In the genomic region with DNA sequence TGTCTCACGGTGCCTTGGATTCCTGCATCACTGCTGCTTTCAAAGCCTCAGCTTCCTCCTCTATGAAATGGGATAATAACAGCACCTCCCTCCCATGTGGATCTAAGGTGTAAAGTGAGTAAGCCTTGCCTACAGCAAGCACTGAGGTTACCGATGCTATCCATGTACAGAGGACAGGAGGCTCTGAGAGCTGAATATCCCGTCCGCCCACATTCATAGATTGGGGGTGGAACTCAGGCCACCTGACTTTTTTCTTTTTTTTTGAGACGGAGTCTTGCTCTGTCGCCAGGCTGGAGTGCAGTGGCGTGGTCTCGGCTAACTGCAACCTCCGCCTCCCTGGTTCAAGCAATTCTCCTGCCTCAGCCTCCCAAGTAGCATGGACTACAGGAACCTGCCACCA, we compare ENCODE assay signal across 21 cellular contexts. TPM values are rescaled to one million over a fixed set of nuclear protein-coding genes. Genes with fewer than 3 reads are reported as not detected.
DNase-seq lines count a peak whose midpoint lies in the region; ATAC-seq, FAIRE-seq and TF ChIP-seq lines count a peak whose summit lies in the region.
"Had no signal": no experiment of that assay in that cellular context is flagged by ENCODE, and none has a peak within 500 bp of the region (broad histone marks: within the 10 kb centered on the region; RNA-seq: fewer than 3 reads in every experiment).

No MANE protein-coding gene starts in this region.

- no peak overlapping the region for H3K18ac ChIP-seq in neuronal stem cell (ENCODE audit: low read length)

- POLR2A ChIA-PET in K562 (lab: Yijun Ruan, JAX) = interaction anchor here (0.6 to 1.1 kb wide), 5 partner anchors 11 to 914 kb away, joined by 3 to 5 read pairs (median 3); no protein-coding TSS in a partner anchor

- in situ Hi-C loops in K562 (cut with MboI) = no loop called here

- no peak overlapping the region for H3K4me3 ChIP-seq in right cardiac atrium (ENCODE audit: low read length)
- H3K4me3 ChIP-seq in K562 = no peak overlapping the region
- H3K4me3 ChIP-seq in neuronal stem cell (ENCODE audit: low read length in 2 of 2) = no peak overlapping the region
- H3K4me3 ChIP-seq: GM23248 had no signal

- no peak for TF ChIP-seq RAD21 in K562 (CRISPR knock-in tag; conservative IDR thresholded peaks at IDR 0.05 in 1 of 2, IDR thresholded peaks at IDR 0.05 in 1 of 2)

- no peak overlapping the region for H3K4ac ChIP-seq in neuronal stem cell (ENCODE audit: low read length)

- no peak overlapping the region for H2BK120ac ChIP-seq in neuronal stem cell (ENCODE audit: low read depth, low read length)

- H3K79me1 ChIP-seq in neuronal stem cell (ENCODE audit: low read depth, low read length) = no peaks in the 10 kb centered on the region

- no peaks in the 10 kb centered on the region for H3K9me3 ChIP-seq in right cardiac atrium (ENCODE audit: control insufficient read depth, low read length)
- H3K9me3 ChIP-seq in K562 (replicated peaks; ENCODE audit: control insufficient read depth, insufficient read depth, low read depth, low read length) = no peaks in the 10 kb centered on the region
- no peaks in the 10 kb centered on the region for H3K9me3 ChIP-seq in neuronal stem cell (replicated peaks in 1 of 2; ENCODE audit: control insufficient read depth in 2 of 2, insufficient read depth in 1 of 2, low read depth in 1 of 2, low read length in 2 of 2)
- H3K9me3 ChIP-seq: BE2C, Caco-2 had no signal

- H2AK5ac ChIP-seq in neuronal stem cell (ENCODE audit: low read depth, low read length) = no peak overlapping the region

- BruUV-seq in K562 (replicated peaks; lab: Mats Ljungman, UMichigan) = no TSS peak

- no peak overlapping the region for H3K23ac ChIP-seq in neuronal stem cell (ENCODE audit: low read depth, low read length, poor library complexity)

- peaks cover 23% of the 10 kb centered on the region for H3K4me1 ChIP-seq in right cardiac atrium (ENCODE audit: control insufficient read depth, insufficient read depth, low read length)
- peaks cover 13 to 51% of the 10 kb centered on the region in 2 experiments; a peak in 4 of 5 replicates for H3K4me1 ChIP-seq in K562 (replicated peaks in 1 of 2; ENCODE audit: control insufficient read depth in 2 of 2, insufficient read depth in 2 of 2, low read length in 2 of 2)
- peaks cover 42 to 65% of the 10 kb centered on the region in 2 donors for H3K4me1 ChIP-seq in neuronal stem cell (ENCODE audit: control insufficient read depth in 2 of 2, insufficient read depth in 1 of 2, low read depth in 1 of 2, low read length in 2 of 2)
- H3K4me1 ChIP-seq: BE2C had no signal

- 82% methylated on average over 9 of the region's 9 CpGs for WGBS in right cardiac atrium
- WGBS in K562 (ENCODE audit: insufficient coverage, low coverage, missing lambda C conversion rate) = 54% methylated on average over 9 of the region's 9 CpGs
- no CpG with 5 or more reads among the region's 9 CpGs for WGBS in neuronal stem cell (ENCODE audit: extremely low coverage in 2 of 2, insufficient read length in 2 of 2, insufficient replicate concordance in 1 of 2), 2 donors

- H3K27ac ChIP-seq in right cardiac atrium (ENCODE audit: low read length) (peak overlapping the region; percentile 19), K562 (ENCODE audit: extremely low read depth, low read depth, low read length) (no peak overlapping the region), neuronal stem cell (replicated peaks; ENCODE audit: low read length) (no peak overlapping the region), caudate nucleus (ENCODE audit: low read depth, low read length) (no peak overlapping the region)
- H3K27ac ChIP-seq: C4-2B, GM23248, HL-60 had no signal

- no peak overlapping the region for H4K8ac ChIP-seq in neuronal stem cell (ENCODE audit: low read depth, low read length)

- H3K14ac ChIP-seq in neuronal stem cell (ENCODE audit: low read length) = no peak overlapping the region

- ATAC-seq in right cardiac atrium = no peak
- no peak for ATAC-seq in left cardiac atrium
- no peak for ATAC-seq in K562
- no peak for ATAC-seq in GM21825 (IDR thresholded peaks at IDR 0.05; ENCODE audit: unreplicated experiment)

- peak overlapping the region; percentile 79 for H2BK5ac ChIP-seq in neuronal stem cell (ENCODE audit: low read length)

- no peak for FAIRE-seq in K562 (lab: Jason Lieb, UNC)
- FAIRE-seq: D721Med, G401.6, GM19239, H54 had no signal

- H4K91ac ChIP-seq in neuronal stem cell (ENCODE audit: low read depth, low read length, poor library complexity) = no peak overlapping the region

- no peak for DNase-seq in right cardiac atrium
- no peak for DNase-seq in left cardiac atrium
- DNase-seq in K562 (ENCODE audit: extremely low read depth in 1 of 4, low spot score in 3 of 4) = no peak
- DNase-seq in neuronal stem cell (ENCODE audit: low spot score) = no peak
- DNase-seq in caudate nucleus (lab: John Stamatoyannopoulos, UW) = no peak
- no peak for DNase-seq in NCI-H2029 treated with DMSO at 0.1 percent for 48 hours (lab: John Stamatoyannopoulos, UW)
- DNase-seq: ACHN; BE2C; Caco-2; CD4-positive, alpha-beta T cell; GM23248; HCEC 1CT; HFFc6; IMR-90 had no signal

- intact Hi-C loops in right cardiac atrium (cut with DNase I) (loop anchor here in 2 of 4 donors (5.0 to 10.0 kb wide), 2 partner anchors 55 to 57 kb away; no protein-coding TSS in a partner anchor), left cardiac atrium (cut with DNase I) (loop anchor here in 1 of 2 donors (5.0 to 10.0 kb wide), 2 partner anchors 57 to 80 kb away; no protein-coding TSS in a partner anchor), K562 (cut with micrococcal nuclease) (no loop called here)

- H3K9ac ChIP-seq in K562 (ENCODE audit: insufficient read depth in 1 of 2, low read depth in 2 of 2, low read length in 2 of 2) (no peak overlapping the region), neuronal stem cell (ENCODE audit: low read depth, low read length, poor library complexity) (no peak overlapping the region)
- H3K9ac ChIP-seq: GM23248 had no signal

- CTCF ChIA-PET in K562 (lab: Yijun Ruan, JAX; ENCODE audit: low intra/inter-chr PET ratio) = no interaction called here

- no peak overlapping the region for H3K4me2 ChIP-seq in K562 (ENCODE audit: insufficient read depth, low read length)
- H3K4me2 ChIP-seq in neuronal stem cell (ENCODE audit: insufficient read depth, low read length, poor library complexity, severe bottlenecking) = no peak overlapping the region

- no peak overlapping the region for H2BK12ac ChIP-seq in neuronal stem cell (ENCODE audit: low read length)

- no peaks in the 10 kb centered on the region for H3K36me3 ChIP-seq in K562 (ENCODE audit: control insufficient read depth, insufficient read depth, low read length)
- H3K36me3 ChIP-seq in neuronal stem cell (replicated peaks in 1 of 2; ENCODE audit: control insufficient read depth in 2 of 2, insufficient read depth in 2 of 2, low read length in 2 of 2) = peaks cover 0 to 3% of the 10 kb centered on the region in 2 donors
- H3K36me3 ChIP-seq: BE2C had no signal

- peaks cover 4% of the 10 kb centered on the region; the same call in 1 of the 2 replicates for H4K20me1 ChIP-seq in K562 (replicated peaks; ENCODE audit: control insufficient read depth, insufficient read depth, low read length)

- no peak overlapping the region for H2AFZ ChIP-seq in K562 (ENCODE audit: low read depth, low read length)
- no peak overlapping the region for H2AFZ ChIP-seq in neuronal stem cell (ENCODE audit: low read length)
- H2AFZ ChIP-seq: GM23248 had no signal

- no peak for TF ChIP-seq EP300 in K562 (IDR thresholded peaks at IDR 0.05; ENCODE audit: low read length)

- H3K79me2 ChIP-seq in K562 (ENCODE audit: control insufficient read depth, insufficient read depth, low read length) = no peaks in the 10 kb centered on the region

- H2BK15ac ChIP-seq in neuronal stem cell (ENCODE audit: low read length) = no peak overlapping the region

- no peaks in the 10 kb centered on the region for H3K9me1 ChIP-seq in K562 (ENCODE audit: control insufficient read depth, insufficient read depth, low read length)

- TF ChIP-seq CTCF in K562 (IDR thresholded peaks at IDR 0.05 in 2 of 3, conservative IDR thresholded peaks at IDR 0.05 in 1 of 3; ENCODE audit: insufficient read depth in 2 of 3, low read depth in 1 of 3, low read length in 3 of 3) = no peak

- H3K27me3 ChIP-seq in right cardiac atrium (ENCODE audit: control insufficient read depth, insufficient read depth) (no peaks in the 10 kb centered on the region), K562 (ENCODE audit: control insufficient read depth in 2 of 2, insufficient read depth in 2 of 2, low read length in 2 of 2) (no peaks in the 10 kb centered on the region), neuronal stem cell (ENCODE audit: control insufficient read depth in 3 of 3, insufficient read depth in 3 of 3, low read depth in 1 of 3, low read length in 3 of 3) (peaks cover 0 to 9% (median 0%) of the 10 kb centered on the region in 3 experiments)
- H3K27me3 ChIP-seq: BE2C had no signal

- TF ChIP-seq POLR2A in K562 (conservative IDR thresholded peaks at IDR 0.05) = no peak

TF ChIP-seq in K562, 482 proteins besides CTCF, POLR2A, EP300 and RAD21 (continues in another document):
- no peak for TF ChIP-seq ZNF197 (CRISPR knock-in tag; IDR thresholded peaks at IDR 0.05; ENCODE audit: low read depth)
- no peak for TF ChIP-seq MTA1 (IDR thresholded peaks at IDR 0.05; ENCODE audit: borderline replicate concordance)
- TF ChIP-seq EGR1 (conservative IDR thresholded peaks at IDR 0.05) = 0 out of 2 replicates have a peak, but pooled peaks have one; percentile 16

RNA-seq across cellular contexts. Expression of gene PDGFB, which starts 12.5 kb away (rescaled TPM):
- 10 to 100 TPM in 3 of 4 donors, 1 to 10 TPM in 1; 9.3 to 82.1 (median 20.6) TPM for total RNA-seq in right cardiac atrium
- polyA plus RNA-seq in right cardiac atrium = 15.4 TPM
- total RNA-seq in left cardiac atrium = 10 to 100 TPM; 17.5 to 51.2 TPM
- total RNA-seq in K562 (2011; cell fraction: chromatin; rRNA removed; ENCODE audit: low replicate concordance) = 4.7 and 16.7 TPM in 2 replicates
- 12.4 and 26.7 TPM in 2 replicates for total RNA-seq in K562 (2011; cell fraction: nucleolus; rRNA removed)
- 8.9 and 13.1 TPM in 2 replicates for total RNA-seq in K562 (2011; cell fraction: nucleoplasm; rRNA removed)
- 0.69 and 1.1 TPM in 2 replicates for total RNA-seq in K562 (2014; rRNA removed)
- total RNA-seq in K562 (2014; rRNA removed; fragmentation: Illumina TruSeq; extraction: Trizol) = 0.13 and 0.22 TPM in 2 replicates
- total RNA-seq in K562 (2015; rRNA removed; fragmentation: Illumina TruSeq; extraction: Trizol) = 0.11 TPM in 1 of 2 replicates, not detected in the other
- 1.2 and 1.4 TPM in 2 replicates for total RNA-seq in K562 (2021)
- 3.6 and 4.0 TPM in 2 replicates for polyA plus RNA-seq in K562 (2011; rRNA removed)
- polyA plus RNA-seq in K562 (2011; cell fraction: cytosol; rRNA removed) = 4.9 and 8.7 TPM in 2 replicates
- polyA plus RNA-seq in K562 (2011; cell fraction: nucleus; rRNA removed) = 8.4 and 18.7 TPM in 2 replicates
- 0.32 and 1.7 TPM in 2 replicates for polyA plus RNA-seq in K562 (2012)
- polyA plus RNA-seq in K562 (2014; fragmentation: Illumina TruSeq; extraction: Trizol) = 0.40 and 0.89 TPM in 2 replicates
- polyA plus RNA-seq in K562 (2014; fragmentation: Nextera tagmentation; extraction: Ambion mirVana) = under 1 TPM; 0.07 to 0.15 TPM
- 0.50 and 0.56 TPM in 2 replicates for polyA plus RNA-seq in K562 (2014; rRNA removed)
- polyA minus RNA-seq in K562 (2011; rRNA and poly(A)+ RNA removed) = 3.8 and 6.7 TPM in 2 replicates
- polyA minus RNA-seq in K562 (2011; cell fraction: cytosol; rRNA and poly(A)+ RNA removed) = 7.7 and 8.4 TPM in 2 replicates
- polyA minus RNA-seq in K562 (2011; cell fraction: nucleus; rRNA and poly(A)+ RNA removed) = 3.2 and 4.0 TPM in 2 replicates
- polyA plus RNA-seq in neuronal stem cell (2013, experiment 1 of 2) = 2.6 TPM
- 2.8 TPM for polyA plus RNA-seq in neuronal stem cell (2013, experiment 2 of 2)
- total RNA-seq: GM23248, HFFc6, IMR-90 had no signal
